ENCODE assay signal across 1 cellular context in genomic region chr12:122975790-122976647, GRCh38.
TF ChIP-seq lines count a peak whose summit lies in the region.

No MANE protein-coding gene starts in this region.

TF ChIP-seq in endothelial cell of umbilical vein, 7 proteins besides CTCF, POLR2A, EP300 and RAD21 (continued from another document):
- TF ChIP-seq JUN (IDR thresholded peaks at IDR 0.05; ENCODE audit: borderline replicate concordance, insufficient read depth, insufficient read length, low read depth) (no peak), EZH2 (IDR thresholded peaks at IDR 0.05; ENCODE audit: borderline replicate concordance, low read depth, low read length, severe bottlenecking) (no peak)
